In the genomic region with DNA sequence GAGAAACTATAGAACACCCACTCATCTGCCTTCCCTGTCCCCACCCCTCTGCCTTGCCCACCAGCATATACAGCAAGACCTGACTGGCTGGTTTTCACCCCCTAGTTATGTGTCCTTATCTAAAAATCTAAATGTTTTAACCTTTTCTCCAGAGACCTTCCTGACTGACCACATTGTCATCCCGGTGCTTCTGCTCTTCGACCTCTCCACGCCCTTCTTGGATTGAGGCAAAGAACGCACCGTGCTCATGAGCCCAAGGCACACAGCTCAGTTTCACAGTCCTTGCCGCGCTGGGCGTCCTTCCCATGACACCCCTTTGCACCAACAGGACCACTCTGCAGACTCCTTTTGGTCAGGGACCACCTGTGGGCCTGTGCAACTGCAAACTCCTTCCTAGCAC, we compare ENCODE assay signal across 22 cellular contexts.
DNase-seq lines count a peak whose midpoint lies in the region; ATAC-seq, FAIRE-seq and TF ChIP-seq lines count a peak whose summit lies in the region.
"Had no signal": no experiment of that assay in that cellular context is flagged by ENCODE, and none has a peak within 500 bp of the region (broad histone marks: within the 10 kb centered on the region; RNA-seq: fewer than 3 reads in every experiment).

No MANE protein-coding gene starts in this region.

- peaks cover 7% of the 10 kb centered on the region for H3K4me1 Mint-ChIP-seq in type B pancreatic cell (ENCODE audit: unreplicated experiment)

- H3K27ac ChIP-seq in PC-9: peak overlapping the region; percentile 69
- H3K27ac ChIP-seq: A549, SJCRH30 had no signal

- no peaks in the 10 kb centered on the region for H3K36me3 ChIP-seq in PC-9 (ENCODE audit: low read depth)
- H3K36me3 ChIP-seq: BE2C, MG63, SJCRH30 had no signal

- peak overlapping the region; percentile 39 for H3K27ac Mint-ChIP-seq in type B pancreatic cell
- H3K27ac Mint-ChIP-seq: T-cell had no signal

- no peak for ATAC-seq in HG03025 (IDR thresholded peaks at IDR 0.05; ENCODE audit: low FRiP score, unreplicated experiment)
- ATAC-seq: A549, T-cell had no signal

- H4K20me1 ChIP-seq in PC-9 (ENCODE audit: insufficient read depth): no peaks in the 10 kb centered on the region

- no peak overlapping the region for H3K4me3 Mint-ChIP-seq in type B pancreatic cell
- H3K4me3 Mint-ChIP-seq: T-cell had no signal

- no peaks in the 10 kb centered on the region for H3K79me2 ChIP-seq in PC-9 (ENCODE audit: low read depth)

- peak overlapping the region; percentile 70 for H3K4me2 ChIP-seq in PC-9
- H3K4me2 ChIP-seq: A549 had no signal

- CTCF ChIA-PET in PC-9 (lab: Charles Lee): interaction anchor here (0.7 kb wide), 1 partner anchor 22 kb away, joined by 3 read pairs; no protein-coding TSS in a partner anchor

- peak; percentile 51 for DNase-seq in ELF-1 (ENCODE audit: low read depth, low spot score)
- peak; percentile 40 to 93 for DNase-seq in PC-9
- DNase-seq in islet precursor cell: peak; percentile 83
- no peak for DNase-seq in type B pancreatic cell (ENCODE audit: extremely low spot score, unreplicated experiment)
- no peak for DNase-seq in D721Med (ENCODE audit: insufficient read length, low spot score)
- DNase-seq in Ammon's horn (ENCODE audit: low spot score): no peak
- DNase-seq: BE2C, DMS 273 treated with DMSO at 0.1 percent for 48 hours, DND-41, Kasumi-1, MG63, NCI-H1417, NCI-H187, NCI-H510A, NCI-H748 treated with DMSO at 0.1 percent for 48 hours, SJCRH30, T-cell had no signal

- no peak for FAIRE-seq in D721Med (lab: Jason Lieb, UNC)
- FAIRE-seq: A549, GM12891, H54, RCC 7860 had no signal

- POLR2A ChIA-PET in PC-9 (lab: Charles Lee; ENCODE audit: unreplicated experiment): interaction anchor here (0.7 kb wide), 1 partner anchor 105 kb away, joined by 8 read pairs; no protein-coding TSS in a partner anchor

- no peaks in the 10 kb centered on the region for H3K27me3 Mint-ChIP-seq in type B pancreatic cell
- H3K27me3 Mint-ChIP-seq: T-cell had no signal

- no peaks in the 10 kb centered on the region for H3K9me3 Mint-ChIP-seq in type B pancreatic cell
- H3K9me3 Mint-ChIP-seq: T-cell had no signal

- H3K27me3 ChIP-seq in PC-9 (ENCODE audit: insufficient read depth, low read depth): no peaks in the 10 kb centered on the region
- H3K27me3 ChIP-seq: BE2C, MG63, SJCRH30 had no signal

- intact Hi-C loops in PC-9 (cut with micrococcal nuclease; ENCODE audit: unreplicated experiment): loop anchor here (1.0 kb wide), 2 partner anchors 8 to 56 kb away; no protein-coding TSS in a partner anchor

- TF ChIP-seq CTCF in PC-9 (conservative IDR thresholded peaks at IDR 0.05): no peak
- TF ChIP-seq CTCF in type B pancreatic cell (conservative IDR thresholded peaks at IDR 0.05): no peak
- no peak for TF ChIP-seq CTCF in D721Med (IDR thresholded peaks at IDR 0.05; ENCODE audit: insufficient read depth, missing control alignments)

- H3K36me3 Mint-ChIP-seq in type B pancreatic cell: no peaks in the 10 kb centered on the region

- H3F3A ChIP-seq in PC-9 (ENCODE audit: insufficient read depth, low read depth): peaks cover 39% of the 10 kb centered on the region

- peaks cover 65% of the 10 kb centered on the region for H3K4me1 ChIP-seq in PC-9 (replicated peaks; ENCODE audit: insufficient read depth)
- H3K4me1 ChIP-seq: BE2C, SJCRH30 had no signal

- BruUV-seq in PC-9 (replicated peaks; lab: Mats Ljungman, UMichigan): no TSS peak

- no peaks in the 10 kb centered on the region for H3K9me3 ChIP-seq in PC-9 (ENCODE audit: insufficient read depth, low read depth)
- H3K9me3 ChIP-seq: A549, BE2C, MG63, SJCRH30 had no signal

- H3K4me3 ChIP-seq in PC-9: peak overlapping the region; percentile 16; the same call in 1 of the 2 replicates
- H3K4me3 ChIP-seq: A549, MG63, SJCRH30 had no signal

- peak overlapping the region; percentile 31; the same call in 1 of the 2 replicates for H2AFZ ChIP-seq in PC-9

- no peaks in the 10 kb centered on the region for H3K9me2 ChIP-seq in PC-9 (ENCODE audit: insufficient read depth)

Comparison
In these comparisons a context has a peak if more than half of its experiments do, and no peak if none do; other contexts are left out.
1. DNase-seq: peak in ELF-1 (single experiment), PC-9 (2 of 2) and islet precursor cell (single experiment); none in type B pancreatic cell (single experiment), D721Med (single experiment) and Ammon's horn (single experiment).